In genomic region chr2:63052411-63053234, GRCh38 we compare ENCODE assay signal across 14 cellular contexts. TPM values are rescaled to one million over a fixed set of nuclear protein-coding genes. Genes with fewer than 3 reads are reported as not detected.
DNase-seq lines count a peak whose midpoint lies in the region; TF ChIP-seq lines count a peak whose summit lies in the region.
"Had no signal": no experiment of that assay in that cellular context is flagged by ENCODE, and none has a peak within 500 bp of the region (broad histone marks: within the 10 kb centered on the region; RNA-seq: fewer than 3 reads in every experiment).

No MANE protein-coding gene starts in this region.

- H3K9ac ChIP-seq in liver (ENCODE audit: low read depth in 1 of 2, low read length in 2 of 2): no peak overlapping the region
- H3K9ac ChIP-seq: BLaER1 treated with 17β-estradiol and CSF1 and Interleukin-3, amounts not matched to agents 10 nM and 100 nM had no signal

- H3K9me3 ChIP-seq in liver (ENCODE audit: control insufficient read depth in 4 of 4, low read length in 3 of 4): peaks cover 0 to 23% (median 3%) of the 10 kb centered on the region in 4 donors
- H3K9me3 ChIP-seq: psoas muscle had no signal

- TF ChIP-seq CTCF in liver (IDR thresholded peaks at IDR 0.05; ENCODE audit: low read depth, low read length, missing input control): no peak

- H3K27me3 Mint-ChIP-seq in activated naive CD4-positive, alpha-beta T cell treated with anti-CD3 and anti-CD28 coated beads, Interleukin-2, amount 50 U/mL, for 24 hours: peaks cover 62% of the 10 kb centered on the region
- peaks cover 92% of the 10 kb centered on the region for H3K27me3 Mint-ChIP-seq in activated naive CD8-positive, alpha-beta T cell treated with anti-CD3 and anti-CD28 coated beads for 36 hours

- 30% methylated on average over 30 of the region's 30 CpGs for WGBS in liver

- peak overlapping the region in 2 of 3 donors; percentile 10 to 25 for H3K4me3 ChIP-seq in liver (ENCODE audit: low read depth in 1 of 3, low read length in 3 of 3)
- H3K4me3 ChIP-seq: BLaER1 treated with 17β-estradiol and CSF1 and Interleukin-3, amounts not matched to agents 10 nM and 100 nM; psoas muscle had no signal

- no peak for TF ChIP-seq RAD21 in liver (IDR thresholded peaks at IDR 0.05)

- no peak overlapping the region for H3K27ac ChIP-seq in liver (ENCODE audit: low read depth in 1 of 2, low read length in 2 of 2)
- H3K27ac ChIP-seq: BLaER1 treated with 17β-estradiol and CSF1 and Interleukin-3, amounts not matched to agents 10 nM and 100 nM; psoas muscle; RWPE1 had no signal

- peaks cover 11 to 26% (median 16%) of the 10 kb centered on the region in 4 donors for H3K27me3 ChIP-seq in liver (ENCODE audit: control insufficient read depth in 4 of 4, insufficient read depth in 4 of 4, low read length in 3 of 4)

- no peaks in the 10 kb centered on the region for H3K36me3 Mint-ChIP-seq in activated naive CD4-positive, alpha-beta T cell treated with anti-CD3 and anti-CD28 coated beads, Interleukin-2, amount 50 U/mL, for 24 hours
- H3K36me3 Mint-ChIP-seq in activated naive CD8-positive, alpha-beta T cell treated with anti-CD3 and anti-CD28 coated beads for 36 hours: peaks cover 4% of the 10 kb centered on the region

- H3K9me3 Mint-ChIP-seq in activated naive CD4-positive, alpha-beta T cell treated with anti-CD3 and anti-CD28 coated beads, Interleukin-2, amount 50 U/mL, for 24 hours: no peaks in the 10 kb centered on the region
- H3K9me3 Mint-ChIP-seq in activated naive CD8-positive, alpha-beta T cell treated with anti-CD3 and anti-CD28 coated beads for 36 hours: no peaks in the 10 kb centered on the region

- H3K36me3 ChIP-seq in liver (ENCODE audit: control insufficient read depth in 4 of 4, insufficient read depth in 3 of 4, low read depth in 1 of 4, low read length in 3 of 4): no peaks in the 10 kb centered on the region
- H3K36me3 ChIP-seq: BLaER1 treated with 17β-estradiol and CSF1 and Interleukin-3, amounts not matched to agents 10 nM and 100 nM had no signal

- DNase-seq in activated naive CD4-positive, alpha-beta T cell treated with Interleukin-2 at 50 U/mL for 16 hours: no peak
- DNase-seq in activated naive CD8-positive, alpha-beta T cell treated with anti-CD3 and anti-CD28 coated beads for 36 hours: no peak
- DNase-seq in Ammon's horn (ENCODE audit: low spot score) (no peak), MV-4-11 (lab: John Stamatoyannopoulos, UW) (no peak), inferior parietal cortex (ENCODE audit: extremely low spot score) (no peak), NCI-H774 (lab: John Stamatoyannopoulos, UW) (no peak)
- DNase-seq: activated CD4-positive, CD25-positive, alpha-beta regulatory T cell treated with anti-CD3 and anti-CD28 coated beads, Interleukin-2, amount 50 U/mL, for 72 hours had no signal

- H3K4me1 ChIP-seq in liver (ENCODE audit: control insufficient read depth in 4 of 4, insufficient read depth in 4 of 4, low read length in 3 of 4): peaks cover 23 to 73% (median 53%) of the 10 kb centered on the region in 4 donors

- no peak overlapping the region for H3K27ac Mint-ChIP-seq in activated naive CD4-positive, alpha-beta T cell treated with anti-CD3 and anti-CD28 coated beads, Interleukin-2, amount 50 U/mL, for 24 hours
- no peak overlapping the region for H3K27ac Mint-ChIP-seq in activated naive CD8-positive, alpha-beta T cell treated with anti-CD3 and anti-CD28 coated beads for 36 hours

- H3K4me1 Mint-ChIP-seq in activated naive CD4-positive, alpha-beta T cell treated with anti-CD3 and anti-CD28 coated beads, Interleukin-2, amount 50 U/mL, for 24 hours: peaks cover 75% of the 10 kb centered on the region
- peaks cover 69% of the 10 kb centered on the region for H3K4me1 Mint-ChIP-seq in activated naive CD8-positive, alpha-beta T cell treated with anti-CD3 and anti-CD28 coated beads for 36 hours

- H3K4me3 Mint-ChIP-seq in activated naive CD4-positive, alpha-beta T cell treated with anti-CD3 and anti-CD28 coated beads, Interleukin-2, amount 50 U/mL, for 24 hours: peak overlapping the region; percentile 52
- H3K4me3 Mint-ChIP-seq in activated naive CD8-positive, alpha-beta T cell treated with anti-CD3 and anti-CD28 coated beads for 36 hours: peak overlapping the region; percentile 10

TF ChIP-seq in liver, 16 proteins besides CTCF, POLR2A, EP300 and RAD21:
- TF ChIP-seq YY1 (IDR thresholded peaks at IDR 0.05): peak; percentile 28
- TF ChIP-seq JUND (IDR thresholded peaks at IDR 0.05): no peak
- TF ChIP-seq, protein P1, sequence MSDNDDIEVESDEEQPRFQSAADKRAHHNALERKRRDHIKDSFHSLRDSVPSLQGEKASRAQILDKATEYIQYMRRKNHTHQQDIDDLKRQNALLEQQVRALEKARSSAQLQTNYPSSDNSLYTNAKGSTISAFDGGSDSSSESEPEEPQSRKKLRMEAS (IDR thresholded peaks at IDR 0.05): peak; percentile 25
- no peak for TF ChIP-seq HNF4G (IDR thresholded peaks at IDR 0.05)
- no peak for TF ChIP-seq FOXA1 (IDR thresholded peaks at IDR 0.05)
- TF ChIP-seq, protein P2, sequence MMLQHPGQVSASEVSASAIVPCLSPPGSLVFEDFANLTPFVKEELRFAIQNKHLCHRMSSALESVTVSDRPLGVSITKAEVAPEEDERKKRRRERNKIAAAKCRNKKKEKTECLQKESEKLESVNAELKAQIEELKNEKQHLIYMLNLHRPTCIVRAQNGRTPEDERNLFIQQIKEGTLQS (IDR thresholded peaks at IDR 0.05): no peak
- peak; percentile 21 to 40 for TF ChIP-seq RXRA (IDR thresholded peaks at IDR 0.05)
- no peak for TF ChIP-seq NR2F2 (IDR thresholded peaks at IDR 0.05)
- TF ChIP-seq HNF4A (conservative IDR thresholded peaks at IDR 0.05): peak; percentile 50 to 59

RNA-seq across cellular contexts. Expression of gene OTX1, which starts 2.0 kb away (rescaled TPM):
- not detected for total RNA-seq in activated naive CD8-positive, alpha-beta T cell treated with anti-CD3 and anti-CD28 coated beads for 36 hours
- under 1 TPM in 1 of 2 donors, not detected in 1; 0.59 TPM for total RNA-seq in liver
- not detected for polyA plus RNA-seq in liver
- total RNA-seq: epithelial cell of proximal tubule, kidney epithelial cell, psoas muscle had no signal
- polyA plus RNA-seq: psoas muscle had no signal
